In genomic region chr15:95604634-95605036, GRCh38 we compare ENCODE assay signal across 13 cellular contexts.
DNase-seq lines count a peak whose midpoint lies in the region; ATAC-seq and TF ChIP-seq lines count a peak whose summit lies in the region.
"Had no signal": no experiment of that assay in that cellular context is flagged by ENCODE, and none has a peak within 500 bp of the region (broad histone marks: within the 10 kb centered on the region; RNA-seq: fewer than 3 reads in every experiment).

No MANE protein-coding gene starts in this region.

- no peaks in the 10 kb centered on the region for H3K9me3 ChIP-seq in spleen
- H3K9me3 ChIP-seq: ascending aorta, gastroesophageal sphincter had no signal

- 47 to 69% (median 59%) methylated on average over 1 of the region's 1 CpG for WGBS in spleen, 5 donors

- no peaks in the 10 kb centered on the region for H3K36me3 ChIP-seq in spleen
- H3K36me3 ChIP-seq: ascending aorta, gastroesophageal sphincter had no signal

- no peak overlapping the region for H3K4me3 ChIP-seq in spleen
- H3K4me3 ChIP-seq: ascending aorta, gastroesophageal sphincter, mucosa of descending colon had no signal

- DNase-seq in A172 (ENCODE audit: low spot score) (peak; percentile 74), HS-27A (ENCODE audit: low read depth) (peak; percentile 9), dermis blood vessel endothelial cell (peak; percentile 90), kidney tubule cell (ENCODE audit: low spot score) (peak; percentile 26), hypothalamus (lab: John Stamatoyannopoulos, UW) (no peak), HK-2 (ENCODE audit: unreplicated experiment) (no peak), spleen (no peak)
- DNase-seq: AML-193, KBM-7 had no signal

- peak overlapping the region in 2 of 8 donors; percentile 1 to 20 for H3K27ac ChIP-seq in spleen

- H3K27me3 ChIP-seq in spleen (replicated peaks in 1 of 7) = no peaks in the 10 kb centered on the region
- H3K27me3 ChIP-seq: ascending aorta, gastroesophageal sphincter had no signal

- H3K4me1 ChIP-seq in spleen = peaks cover 0 to 5% (median 0%) of the 10 kb centered on the region in 6 donors

- TF ChIP-seq POLR2A in spleen (IDR thresholded peaks at IDR 0.05) = no peak

- intact Hi-C loops in spleen (cut with DNase I; ENCODE audit: low total_unique reads) = no loop called here

- no peak for ATAC-seq in GM18867 (IDR thresholded peaks at IDR 0.05; ENCODE audit: unreplicated experiment)
- ATAC-seq: gastroesophageal sphincter, mucosa of descending colon had no signal

- no peak for TF ChIP-seq CTCF in spleen (IDR thresholded peaks at IDR 0.05 in 8 of 11, conservative IDR thresholded peaks at IDR 0.05 in 3 of 11)

Comparison
In these comparisons a context has a peak if more than half of its experiments do, and no peak if none do; other contexts are left out.
1. DNase-seq: peak in A172 (single experiment), HS-27A (single experiment), dermis blood vessel endothelial cell (single experiment) and kidney tubule cell (single experiment); none in hypothalamus (0 of 51), HK-2 (single experiment) and spleen (single experiment).